8 cellular contexts compared by ENCODE assay signal in genomic region chrX:101051549-101052302, GRCh38. TPM values are rescaled to one million over a fixed set of nuclear protein-coding genes. Genes with fewer than 3 reads are reported as not detected.
DNase-seq lines count a peak whose midpoint lies in the region; ATAC-seq and TF ChIP-seq lines count a peak whose summit lies in the region.

TRMT2B (minus strand) TSS chrX:101052111; CDS start chrX:101042289, 9,822 bp downstream.

- POLR2A ChIA-PET in activated naive CD8-positive, alpha-beta T cell treated with anti-CD3 and anti-CD28 coated beads, Interleukin-2, amount 10 ng/mL, durations not matched to agents 7 days and 5 days (lab: Charles Lee), result no interaction called here

- peak within 1 kb of the TSS; percentile 84 for H3K4me2 ChIP-seq in SU-DHL-6 (ENCODE audit: low read depth, low read length, poor library complexity, severe bottlenecking)

- H3K27me3 Mint-ChIP-seq in activated naive CD8-positive, alpha-beta T cell treated with anti-CD3 and anti-CD28 coated beads, Interleukin-2, amount 10 ng/mL, durations not matched to agents 7 days and 5 days, result no peaks in the 10 kb centered on the region
- H3K27me3 Mint-ChIP-seq in type B pancreatic cell, result no peaks in the 10 kb centered on the region

- no peaks in the 10 kb centered on the region for H3K9me2 ChIP-seq in SU-DHL-6 (replicated peaks; ENCODE audit: insufficient read depth, low read length)

- no peaks in the 10 kb centered on the region for H3K36me3 ChIP-seq in SU-DHL-6 (ENCODE audit: low read length)

- peak within 1 kb of the TSS; percentile 92 for H3K27ac Mint-ChIP-seq in activated naive CD8-positive, alpha-beta T cell treated with anti-CD3 and anti-CD28 coated beads, Interleukin-2, amount 10 ng/mL, durations not matched to agents 7 days and 5 days
- peak within 1 kb of the TSS; percentile 87 for H3K27ac Mint-ChIP-seq in type B pancreatic cell

- peaks cover 8% of the 10 kb centered on the region for H3K4me1 Mint-ChIP-seq in activated naive CD8-positive, alpha-beta T cell treated with anti-CD3 and anti-CD28 coated beads, Interleukin-2, amount 10 ng/mL, durations not matched to agents 7 days and 5 days
- H3K4me1 Mint-ChIP-seq in type B pancreatic cell (ENCODE audit: unreplicated experiment), result no peaks in the 10 kb centered on the region

- no peaks in the 10 kb centered on the region for H4K20me1 ChIP-seq in SU-DHL-6 (ENCODE audit: low read depth, low read length)

- peaks cover 10% of the 10 kb centered on the region for H3K36me3 Mint-ChIP-seq in activated naive CD8-positive, alpha-beta T cell treated with anti-CD3 and anti-CD28 coated beads, Interleukin-2, amount 10 ng/mL, durations not matched to agents 7 days and 5 days
- peaks cover 7% of the 10 kb centered on the region for H3K36me3 Mint-ChIP-seq in type B pancreatic cell

- no peaks in the 10 kb centered on the region for H3K9me3 Mint-ChIP-seq in activated naive CD8-positive, alpha-beta T cell treated with anti-CD3 and anti-CD28 coated beads, Interleukin-2, amount 10 ng/mL, durations not matched to agents 7 days and 5 days
- H3K9me3 Mint-ChIP-seq in type B pancreatic cell, result peaks cover 3% of the 10 kb centered on the region

- DNase-seq in NCI-H1048 (lab: John Stamatoyannopoulos, UW), result peak; percentile 27
- peak; percentile 77 for DNase-seq in activated naive CD8-positive, alpha-beta T cell treated with anti-CD3 and anti-CD28 coated beads, Interleukin-2, amount 10 ng/mL, durations not matched to agents 7 days and 5 days
- DNase-seq in cardiac septum (ENCODE audit: low spot score), result peak; percentile 88
- peak; percentile 76 for DNase-seq in pons (ENCODE audit: low spot score)
- peak; percentile 72 for DNase-seq in type B pancreatic cell (ENCODE audit: extremely low spot score, unreplicated experiment)

- ATAC-seq in HG02588 (IDR thresholded peaks at IDR 0.05; ENCODE audit: unreplicated experiment), result peak; percentile 91
- peak; percentile 91 for ATAC-seq in activated naive CD8-positive, alpha-beta T cell treated with anti-CD3 and anti-CD28 coated beads, Interleukin-2, amount 10 ng/mL, durations not matched to agents 7 days and 5 days (ENCODE audit: low read depth)

- intact Hi-C loops in cardiac septum (cut with DNase I), result no loop called here

- TF ChIP-seq CTCF in SU-DHL-6 (IDR thresholded peaks at IDR 0.05; ENCODE audit: insufficient read depth, low read length, poor library complexity, severe bottlenecking) (no peak), type B pancreatic cell (conservative IDR thresholded peaks at IDR 0.05) (no peak)

- peak within 1 kb of the TSS; percentile 87 for H3K4me3 Mint-ChIP-seq in activated naive CD8-positive, alpha-beta T cell treated with anti-CD3 and anti-CD28 coated beads, Interleukin-2, amount 10 ng/mL, durations not matched to agents 7 days and 5 days
- H3K4me3 Mint-ChIP-seq in type B pancreatic cell, result peak within 1 kb of the TSS; percentile 91

- peak within 1 kb of the TSS; percentile 89 for H3K4me3 ChIP-seq in SU-DHL-6 (ENCODE audit: insufficient read depth, low read length, poor library complexity, severe bottlenecking)

- no peaks in the 10 kb centered on the region for H3F3A ChIP-seq in SU-DHL-6 (ENCODE audit: insufficient read depth)

- peak within 1 kb of the TSS; percentile 91 for H3K9ac ChIP-seq in SU-DHL-6 (ENCODE audit: low read length)

- peak; percentile 26 for TF ChIP-seq POLR2A in GM10847 (IDR thresholded peaks at IDR 0.05; ENCODE audit: extremely low read depth, insufficient read length)

- peak within 1 kb of the TSS; percentile 80 for H3K27ac ChIP-seq in SU-DHL-6 (ENCODE audit: low read depth, low read length)

- no peaks in the 10 kb centered on the region for H3K9me3 ChIP-seq in SU-DHL-6 (ENCODE audit: insufficient read depth, low read length)

- no peaks in the 10 kb centered on the region for H3K27me3 ChIP-seq in SU-DHL-6 (ENCODE audit: low read length)

- peak within 1 kb of the TSS; percentile 82 for H2AFZ ChIP-seq in SU-DHL-6 (ENCODE audit: low read depth, low read length, severe bottlenecking)

- peaks cover 19% of the 10 kb centered on the region for H3K79me2 ChIP-seq in SU-DHL-6 (ENCODE audit: insufficient read depth, low read length)

RNA-seq across cellular contexts. Expression of gene TRMT2B, which starts in this region (rescaled TPM):
- 10 to 100 TPM; 33.0 to 34.0 TPM for total RNA-seq in activated naive CD8-positive, alpha-beta T cell treated with anti-CD3 and anti-CD28 coated beads, Interleukin-2, amount 10 ng/mL, durations not matched to agents 7 days and 5 days
- 14.1 TPM for total RNA-seq in cardiac septum
- 13.9 and 18.3 TPM in 2 replicates for total RNA-seq in type B pancreatic cell (ENCODE audit: low replicate concordance)

Comparison
In these comparisons a context has a peak if more than half of its experiments do, and no peak if none do; other contexts are left out.
1. Peak in every context shown above with its lines: DNase-seq, ATAC-seq, H3K4me3 ChIP-seq and H3K27ac ChIP-seq.
2. DNase-seq: peak in every context shown above with its lines; median percentile 88 in cardiac septum; 77 in activated naive CD8-positive, alpha-beta T cell treated with anti-CD3 and anti-CD28 coated beads, Interleukin-2, amount 10 ng/mL, durations not matched to agents 7 days and 5 days; 76 in pons; 72 in type B pancreatic cell; 27 in NCI-H1048.